In genomic region chr6:158663465-158664167, GRCh38 we compare ENCODE assay signal across 9 cellular contexts. TPM values are rescaled to one million over a fixed set of nuclear protein-coding genes. Genes with fewer than 3 reads are reported as not detected.
DNase-seq lines count a peak whose midpoint lies in the region; ATAC-seq, FAIRE-seq and TF ChIP-seq lines count a peak whose summit lies in the region.
"Had no signal": no experiment of that assay in that cellular context is flagged by ENCODE, and none has a peak within 500 bp of the region (broad histone marks: within the 10 kb centered on the region; RNA-seq: fewer than 3 reads in every experiment).

No MANE protein-coding gene starts in this region.

- WGBS in hepatocyte (ENCODE audit: low lambda C conversion rate, missing lambda C conversion rate): 33% methylated on average over 18 of the region's 18 CpGs
- WGBS in stomach, 5 donors: 29 to 41% (median 37%) methylated on average over 18 of the region's 18 CpGs

- peak overlapping the region; percentile 54; the same call in 1 of the 2 replicates for H3K4me3 ChIP-seq in SK-N-MC
- no peak overlapping the region for H3K4me3 ChIP-seq in hepatocyte
- peak overlapping the region in 2 of 4 donors; percentile 10 to 17 for H3K4me3 ChIP-seq in stomach

- H3K27ac ChIP-seq in SK-N-MC (no peak overlapping the region), hepatocyte (peak overlapping the region; percentile 75), stomach (peak overlapping the region; percentile 7 to 63 (median 53))
- H3K27ac ChIP-seq: ascending aorta had no signal

- H3K4me2 ChIP-seq in hepatocyte: peak overlapping the region; percentile 74

- H4K20me1 ChIP-seq in hepatocyte (ENCODE audit: insufficient read depth, poor library complexity, severe bottlenecking): no peaks in the 10 kb centered on the region

- no peaks in the 10 kb centered on the region for H3K9me3 ChIP-seq in SK-N-MC (ENCODE audit: low read depth, low read length)
- no peaks in the 10 kb centered on the region for H3K9me3 ChIP-seq in hepatocyte (ENCODE audit: low read depth)
- no peaks in the 10 kb centered on the region for H3K9me3 ChIP-seq in stomach
- H3K9me3 ChIP-seq: ascending aorta had no signal

- intact Hi-C loops in stomach (cut with DNase I; ENCODE audit: low total_unique reads): no loop called here

- DNase-seq in NCI-H2171 treated with DMSO at 0.1 percent for 48 hours (lab: John Stamatoyannopoulos, UW) (peak; percentile 74), NCI-H2171 (lab: John Stamatoyannopoulos, UW) (no peak), SK-N-MC (ENCODE audit: low read depth, low spot score) (no peak), hepatocyte (ENCODE audit: low spot score) (no peak), stomach (peak; percentile 55), NCI-H2227 (lab: John Stamatoyannopoulos, UW; ENCODE audit: unreplicated experiment) (no peak), HTR-8/SVneo (ENCODE audit: insufficient read length, low spot score) (no peak)

- no peaks in the 10 kb centered on the region for H3K79me2 ChIP-seq in hepatocyte

- FAIRE-seq in HTR-8/SVneo (lab: Jason Lieb, UNC): no peak

- TF ChIP-seq EP300 in stomach (IDR thresholded peaks at IDR 0.05): no peak

- no peak for ATAC-seq in GM18520 (IDR thresholded peaks at IDR 0.05; ENCODE audit: unreplicated experiment)

- H3K9ac ChIP-seq in SK-N-MC (ENCODE audit: insufficient read length): no peak overlapping the region

- H3K9me2 ChIP-seq in hepatocyte (replicated peaks; ENCODE audit: insufficient read depth): no peaks in the 10 kb centered on the region

- H2AFZ ChIP-seq in hepatocyte: peak overlapping the region; percentile 68

- TF ChIP-seq CTCF in hepatocyte (IDR thresholded peaks at IDR 0.05; ENCODE audit: poor library complexity) (no peak), stomach (IDR thresholded peaks at IDR 0.05) (no peak)

- H3K4me1 ChIP-seq in hepatocyte (ENCODE audit: insufficient read depth) (peaks cover 32% of the 10 kb centered on the region), stomach (peaks cover 0 to 46% (median 22%) of the 10 kb centered on the region in 4 donors)
- H3K4me1 ChIP-seq: ascending aorta had no signal

- no peak for TF ChIP-seq POLR2A in stomach (IDR thresholded peaks at IDR 0.05)

- H3K36me3 ChIP-seq in SK-N-MC (ENCODE audit: insufficient read depth, low read length): no peaks in the 10 kb centered on the region
- H3K36me3 ChIP-seq in hepatocyte (replicated peaks; ENCODE audit: insufficient read depth, low read depth): no peaks in the 10 kb centered on the region
- peaks cover 0 to 7% (median 0%) of the 10 kb centered on the region in 4 donors for H3K36me3 ChIP-seq in stomach
- H3K36me3 ChIP-seq: ascending aorta had no signal

- no peaks in the 10 kb centered on the region for H3K27me3 ChIP-seq in hepatocyte
- H3K27me3 ChIP-seq in stomach: no peaks in the 10 kb centered on the region
- H3K27me3 ChIP-seq: ascending aorta had no signal

RNA-seq across cellular contexts. Expression of gene SYTL3, which starts 13.8 kb away (rescaled TPM):
- total RNA-seq in hepatocyte (1.4 and 1.7 TPM in 2 replicates), stomach (10 to 100 TPM in 1 of 5 donors, 1 to 10 TPM in 4; 3.1 to 14.6 (median 8.1) TPM)
- polyA plus RNA-seq in hepatocyte (1.5 and 3.1 TPM in 2 replicates), stomach (1 to 10 TPM; 3.4 to 5.2 (median 3.9) TPM)

RNA-seq across cellular contexts. Expression of gene DYNLT1, which starts 19.1 kb away (rescaled TPM):
- 81.4 and 82.6 TPM in 2 replicates for total RNA-seq in hepatocyte
- polyA plus RNA-seq in hepatocyte: 180 and 219 TPM in 2 replicates
- 100 to 1,000 TPM in 3 of 5 donors, 10 to 100 TPM in 1, 1 to 10 TPM in 1; 5.8 to 294 (median 102) TPM for total RNA-seq in stomach
- 100 to 1,000 TPM; 183 to 208 (median 196) TPM for polyA plus RNA-seq in stomach

Comparison
In these comparisons a context has a peak if more than half of its experiments do, and no peak if none do; other contexts are left out.
1. DNase-seq: peak in NCI-H2171 treated with DMSO at 0.1 percent for 48 hours (single experiment) and stomach (single experiment); none in NCI-H2171 (single experiment), SK-N-MC (single experiment), hepatocyte (single experiment), NCI-H2227 (single experiment) and HTR-8/SVneo (single experiment).